Comparison of ENCODE assay signal across 9 cellular contexts in the genomic region with DNA sequence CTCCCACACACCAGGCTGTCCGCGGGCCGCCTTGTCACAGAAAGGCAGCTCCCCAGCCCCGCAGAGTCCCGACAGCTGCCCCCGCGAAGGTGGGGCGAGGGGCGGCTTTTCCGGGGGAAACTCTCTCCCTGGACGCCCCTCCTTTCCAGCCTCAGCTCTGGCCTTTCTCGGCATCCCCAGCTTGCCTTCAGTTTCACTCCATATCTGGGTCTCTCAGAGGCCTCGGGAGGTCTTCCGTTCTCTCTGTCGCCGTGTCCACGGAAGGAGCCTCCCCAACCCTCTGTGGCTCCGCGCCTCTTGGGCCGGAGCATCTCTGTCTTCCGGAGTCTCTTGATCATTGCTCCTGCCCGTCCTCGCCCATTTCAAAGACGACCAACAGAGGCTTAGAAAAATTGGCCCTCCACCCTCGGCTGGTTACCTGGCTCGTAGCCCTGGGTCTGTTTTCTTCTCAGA. TPM values are rescaled to one million over a fixed set of nuclear protein-coding genes. Genes with fewer than 3 reads are reported as not detected.
DNase-seq lines count a peak whose midpoint lies in the region; ATAC-seq and TF ChIP-seq lines count a peak whose summit lies in the region.
"Had no signal": no experiment of that assay in that cellular context is flagged by ENCODE, and none has a peak within 500 bp of the region (broad histone marks: within the 10 kb centered on the region; RNA-seq: fewer than 3 reads in every experiment).

No MANE protein-coding gene starts in this region.

- CTCF ChIA-PET in A673 (lab: Charles Lee), result no interaction called here

- H3K27me3 Mint-ChIP-seq in activated T-helper 17 cell treated with anti-CD3 and anti-CD28 coated beads, Interleukin-2, amount 50 U/mL, for 72 hours, result peaks cover 43% of the 10 kb centered on the region

- peak overlapping the region; percentile 52 for H3K4me2 ChIP-seq in mesenchymal stem cell (ENCODE audit: low read length, poor library complexity, severe bottlenecking)

- H3K14ac ChIP-seq in mesenchymal stem cell (ENCODE audit: low read length in 2 of 2), result no peak overlapping the region

- DNase-seq in A673 (ENCODE audit: low spot score), result no peak
- no peak for DNase-seq in mesenchymal stem cell
- DNase-seq in NCI-H2029 (lab: John Stamatoyannopoulos, UW), result no peak
- no peak for DNase-seq in WERI-Rb-1
- DNase-seq in SKM-1 treated with dmso at 0.1 percent for 144 hours (lab: John Stamatoyannopoulos, UW; ENCODE audit: unreplicated experiment), result no peak

- POLR2A ChIA-PET in A673 (lab: Charles Lee; ENCODE audit: low non-redundant PET), result no interaction called here

- no peak overlapping the region for H4K91ac ChIP-seq in mesenchymal stem cell (ENCODE audit: low read length)

- H2AK5ac ChIP-seq in mesenchymal stem cell (ENCODE audit: low read length, severe bottlenecking), result no peak overlapping the region

- no peak overlapping the region for H3K27ac ChIP-seq in A673 (ENCODE audit: low read depth, low read length, poor library complexity, severe bottlenecking)
- H3K27ac ChIP-seq in mesenchymal stem cell (ENCODE audit: low read length, poor library complexity, severe bottlenecking), result no peak overlapping the region
- no peak overlapping the region for H3K27ac ChIP-seq in WERI-Rb-1
- H3K27ac ChIP-seq: neutrophil had no signal

- ATAC-seq in GM21423 (IDR thresholded peaks at IDR 0.05; ENCODE audit: unreplicated experiment) (peak; percentile 28), GM21737 (IDR thresholded peaks at IDR 0.05; ENCODE audit: unreplicated experiment) (no peak)
- peak; percentile 40 for ATAC-seq in activated T-helper 17 cell treated with anti-CD3 and anti-CD28 coated beads, Interleukin-2, amount 50 U/mL, for 72 hours (replicated peaks)

- no peaks in the 10 kb centered on the region for H3K4me1 ChIP-seq in A673 (ENCODE audit: insufficient read depth, low read length, poor library complexity, severe bottlenecking)
- peaks cover 26% of the 10 kb centered on the region for H3K4me1 ChIP-seq in mesenchymal stem cell (ENCODE audit: control insufficient read depth, insufficient read depth, low read depth, low read length)

- no peak overlapping the region for H2BK120ac ChIP-seq in mesenchymal stem cell (ENCODE audit: low read depth, low read length)

- no peak overlapping the region for H3K23ac ChIP-seq in mesenchymal stem cell (ENCODE audit: low read length in 2 of 2)

- H3K27me3 ChIP-seq in A673 (replicated peaks; ENCODE audit: insufficient read depth, low read depth, low read length, poor library complexity) (peaks cover 32% of the 10 kb centered on the region), mesenchymal stem cell (ENCODE audit: control insufficient read depth in 1 of 2, insufficient read depth in 1 of 2, low read length in 2 of 2) (peaks cover 13 to 92% of the 10 kb centered on the region in 2 experiments), WERI-Rb-1 (ENCODE audit: insufficient read depth, low read depth, severe bottlenecking) (peaks cover 33% of the 10 kb centered on the region)

- H2BK12ac ChIP-seq in mesenchymal stem cell (ENCODE audit: low read length in 2 of 2), result peak overlapping the region in 1 of 2 experiments; percentile 1

- H2BK5ac ChIP-seq in mesenchymal stem cell (ENCODE audit: low read depth, low read length, poor library complexity, severe bottlenecking), result no peak overlapping the region

- H3K4me1 Mint-ChIP-seq in activated T-helper 17 cell treated with anti-CD3 and anti-CD28 coated beads, Interleukin-2, amount 50 U/mL, for 72 hours, result peaks cover 11% of the 10 kb centered on the region

- H2AFZ ChIP-seq in mesenchymal stem cell (ENCODE audit: low read depth, low read length), result peak overlapping the region; percentile 20

- no TSS peak for BruUV-seq in A673 (replicated peaks; lab: Mats Ljungman, UMichigan)

- H3K27ac Mint-ChIP-seq in activated T-helper 17 cell treated with anti-CD3 and anti-CD28 coated beads, Interleukin-2, amount 50 U/mL, for 72 hours, result no peak overlapping the region

- TF ChIP-seq CTCF in A673 (conservative IDR thresholded peaks at IDR 0.05; ENCODE audit: low read depth, low read length), result no peak
- TF ChIP-seq CTCF in WERI-Rb-1 (IDR thresholded peaks at IDR 0.05; ENCODE audit: low read depth, low read length), result no peak

- intact Hi-C loops in A673 (cut with micrococcal nuclease; ENCODE audit: unreplicated experiment), result no loop called here

- H3K36me3 ChIP-seq in A673 (ENCODE audit: insufficient read depth, low read length, poor library complexity, severe bottlenecking) (no peaks in the 10 kb centered on the region), mesenchymal stem cell (ENCODE audit: control insufficient read depth in 1 of 2, insufficient read depth in 2 of 2, low read depth in 1 of 2, low read length in 2 of 2) (no peaks in the 10 kb centered on the region), WERI-Rb-1 (no peaks in the 10 kb centered on the region)
- H3K36me3 ChIP-seq: neutrophil had no signal

- H3K4me3 ChIP-seq in A673 (ENCODE audit: low read depth, low read length, poor library complexity, severe bottlenecking), result peak overlapping the region; percentile 38
- H3K4me3 ChIP-seq in mesenchymal stem cell (ENCODE audit: insufficient read depth in 1 of 2, low read depth in 1 of 2, low read length in 2 of 2), result peak overlapping the region in 1 of 2 experiments; percentile 82
- H3K4me3 ChIP-seq in WERI-Rb-1 (ENCODE audit: low read depth, low read length), result no peak overlapping the region

- H3K9me3 Mint-ChIP-seq in activated T-helper 17 cell treated with anti-CD3 and anti-CD28 coated beads, Interleukin-2, amount 50 U/mL, for 72 hours, result peaks cover 4% of the 10 kb centered on the region

- WGBS in mesenchymal stem cell, result 3% methylated on average over 26 of the region's 26 CpGs

- no peaks in the 10 kb centered on the region for H3K9me3 ChIP-seq in A673 (ENCODE audit: low read depth, low read length, poor library complexity, severe bottlenecking)
- H3K9me3 ChIP-seq in mesenchymal stem cell (ENCODE audit: control insufficient read depth, low read length), result no peaks in the 10 kb centered on the region
- no peaks in the 10 kb centered on the region for H3K9me3 ChIP-seq in WERI-Rb-1 (ENCODE audit: severe bottlenecking)
- H3K9me3 ChIP-seq: neutrophil had no signal

- H3K79me1 ChIP-seq in mesenchymal stem cell (replicated peaks; ENCODE audit: low read length, poor library complexity, severe bottlenecking), result no peaks in the 10 kb centered on the region

- peaks cover 18% of the 10 kb centered on the region for H3K36me3 Mint-ChIP-seq in activated T-helper 17 cell treated with anti-CD3 and anti-CD28 coated beads, Interleukin-2, amount 50 U/mL, for 72 hours (ENCODE audit: low read depth)

- no peak overlapping the region for H2BK15ac ChIP-seq in mesenchymal stem cell (ENCODE audit: low read depth, poor library complexity, severe bottlenecking)

- no peak overlapping the region for H4K8ac ChIP-seq in mesenchymal stem cell (ENCODE audit: low read length)

- H3K4me3 Mint-ChIP-seq in activated T-helper 17 cell treated with anti-CD3 and anti-CD28 coated beads, Interleukin-2, amount 50 U/mL, for 72 hours, result peak overlapping the region; percentile 81

- peak overlapping the region; percentile 90 for H3K9ac ChIP-seq in mesenchymal stem cell (ENCODE audit: low read length)

- no peak overlapping the region for H3K4ac ChIP-seq in mesenchymal stem cell (ENCODE audit: low read depth in 1 of 2, low read length in 2 of 2)

- H3K18ac ChIP-seq in mesenchymal stem cell (ENCODE audit: low read depth in 1 of 2, low read length in 2 of 2), result peak overlapping the region in 1 of 2 experiments; percentile 14

RNA-seq across cellular contexts. Expression of a gene that starts 6.1 kb away (rescaled TPM):
- total RNA-seq in A673 (2021), result 4.7 and 6.1 TPM in 2 replicates
- not detected for total RNA-seq in activated T-helper 17 cell treated with anti-CD3 and anti-CD28 coated beads, Interleukin-2, amount 50 U/mL, for 72 hours
- polyA plus RNA-seq in mesenchymal stem cell (2013, experiment 1 of 2), result 3.9 TPM
- 4.2 TPM for polyA plus RNA-seq in mesenchymal stem cell (2013, experiment 2 of 2)
